ENCODE assay signal across 10 cellular contexts in genomic region chr14:71539660-71540285, GRCh38.
DNase-seq lines count a peak whose midpoint lies in the region; ATAC-seq and TF ChIP-seq lines count a peak whose summit lies in the region.
"Had no signal": no experiment of that assay in that cellular context is flagged by ENCODE, and none has a peak within 500 bp of the region (broad histone marks: within the 10 kb centered on the region; RNA-seq: fewer than 3 reads in every experiment).

No MANE protein-coding gene starts in this region.

- H3K27me3 ChIP-seq in A673 (replicated peaks; ENCODE audit: insufficient read depth, low read depth, low read length, poor library complexity) (no peaks in the 10 kb centered on the region), IMR-90 (ENCODE audit: control insufficient read depth, insufficient read depth, low read length) (no peaks in the 10 kb centered on the region)
- H3K27me3 ChIP-seq: right lobe of liver had no signal

- no peaks in the 10 kb centered on the region; the same call in none of the 2 replicates for H3K9me1 ChIP-seq in IMR-90 (ENCODE audit: insufficient read depth, low read length)

- H2BK20ac ChIP-seq in IMR-90 (ENCODE audit: low read depth, low read length), result no peak overlapping the region; the same call in 1 of the 2 replicates

- H4K20me1 ChIP-seq in IMR-90 (ENCODE audit: insufficient read depth, low read length), result peaks cover 12% of the 10 kb centered on the region; the same call in 1 of the 2 replicates

- H3K14ac ChIP-seq in IMR-90 (replicated peaks; ENCODE audit: low read depth, low read length), result 0 out of 2 replicates have a peak overlapping the region, but pooled peaks have one; percentile 31

- ATAC-seq in IMR-90 (ENCODE audit: low read depth), result no peak; the same call in 1 of the 2 replicates
- no peak for ATAC-seq in HG03159 (IDR thresholded peaks at IDR 0.05; ENCODE audit: unreplicated experiment)
- no peak for ATAC-seq in GM19463 (IDR thresholded peaks at IDR 0.05; ENCODE audit: unreplicated experiment)

- no peak overlapping the region for H3K18ac ChIP-seq in IMR-90 (ENCODE audit: low read depth, low read length)

- H4K91ac ChIP-seq in IMR-90 (ENCODE audit: insufficient read depth, low read depth, low read length), result no peak overlapping the region

- dilution Hi-C loops in IMR-90 (cut with HindIII; ENCODE audit: low sequenced_read_pairs, unreplicated experiment), result no loop called here

- no peak for TF ChIP-seq POLR2A in IMR-90 (IDR thresholded peaks at IDR 0.05; ENCODE audit: low read depth, low read length)

- no peaks in the 10 kb centered on the region for H3K36me3 ChIP-seq in A673 (ENCODE audit: insufficient read depth, low read length, poor library complexity, severe bottlenecking)
- no peaks in the 10 kb centered on the region for H3K36me3 ChIP-seq in IMR-90 (ENCODE audit: control insufficient read depth, insufficient read depth, low read length)
- no peaks in the 10 kb centered on the region for H3K36me3 ChIP-seq in mesodermal cell (ENCODE audit: control insufficient read depth, insufficient read depth, low read length)
- H3K36me3 ChIP-seq: right lobe of liver had no signal

- no peak overlapping the region for H2AFZ ChIP-seq in IMR-90 (replicated peaks; ENCODE audit: low read length, poor library complexity)

- peak overlapping the region; percentile 75 for H3K27ac ChIP-seq in A673 (ENCODE audit: low read depth, low read length, poor library complexity, severe bottlenecking)
- no peak overlapping the region for H3K27ac ChIP-seq in IMR-90 (ENCODE audit: insufficient read depth, low read length)
- H3K27ac ChIP-seq in caudate nucleus (ENCODE audit: low read depth, low read length), result peak overlapping the region; percentile 24
- peak overlapping the region; percentile 32 for H3K27ac ChIP-seq in mesodermal cell (ENCODE audit: low read depth, low read length, severe bottlenecking)
- H3K27ac ChIP-seq: right lobe of liver had no signal

- no peaks in the 10 kb centered on the region for H3K27me3 Mint-ChIP-seq in activated CD4-positive, alpha-beta T cell treated with anti-CD3 and anti-CD28 coated beads, Interleukin-2, amount 10 ng/mL, durations not matched to agents 24 days and 14 days

- no peak overlapping the region for H3K9ac ChIP-seq in IMR-90 (ENCODE audit: low read depth, low read length)

- H3K9me3 Mint-ChIP-seq in activated CD4-positive, alpha-beta T cell treated with anti-CD3 and anti-CD28 coated beads, Interleukin-2, amount 10 ng/mL, durations not matched to agents 24 days and 14 days, result no peaks in the 10 kb centered on the region
- H3K9me3 Mint-ChIP-seq: endodermal cell had no signal

- no peak overlapping the region for H4K5ac ChIP-seq in IMR-90 (ENCODE audit: low read depth, low read length)

- WGBS in IMR-90 (ENCODE audit: extremely low coverage in 2 of 2, insufficient read length in 1 of 2), 2 experiments, result no CpG with 5 or more reads among the region's 8 CpGs
- WGBS in mesodermal cell (ENCODE audit: insufficient coverage in 2 of 2), 2 experiments, result 86 to 94% methylated on average over 4 to 5 of the region's 8 CpGs

- H2BK15ac ChIP-seq in IMR-90 (ENCODE audit: low read depth, low read length), result no peak overlapping the region

- H3K36me3 Mint-ChIP-seq in activated CD4-positive, alpha-beta T cell treated with anti-CD3 and anti-CD28 coated beads, Interleukin-2, amount 10 ng/mL, durations not matched to agents 24 days and 14 days (ENCODE audit: low read depth), result peaks cover 3% of the 10 kb centered on the region

- H2AK9ac ChIP-seq in IMR-90 (replicated peaks; ENCODE audit: low read depth, low read length, poor library complexity), result no peak overlapping the region

- H2BK120ac ChIP-seq in IMR-90 (ENCODE audit: low read depth, low read length), result no peak overlapping the region

- H3K4me1 Mint-ChIP-seq in activated CD4-positive, alpha-beta T cell treated with anti-CD3 and anti-CD28 coated beads, Interleukin-2, amount 10 ng/mL, durations not matched to agents 24 days and 14 days, result peaks cover 24% of the 10 kb centered on the region

- H3K4me2 ChIP-seq in IMR-90 (ENCODE audit: low read depth, low read length), result peak overlapping the region; percentile 44; the same call in 1 of the 2 replicates

- DNase-seq in A673 (ENCODE audit: low spot score) (peak; percentile 81), IMR-90 (no peak), caudate nucleus (lab: John Stamatoyannopoulos, UW) (peak in 32 of 61 donors; percentile 2 to 61 (median 18)), OCI-M1 (lab: John Stamatoyannopoulos, UW) (no peak)
- no peak for DNase-seq in activated CD4-positive, alpha-beta T cell treated with anti-CD3 and anti-CD28 coated beads, Interleukin-2, amount 10 ng/mL, durations not matched to agents 24 days and 14 days
- DNase-seq: endodermal cell, right lobe of liver had no signal

- H3K56ac ChIP-seq in IMR-90 (ENCODE audit: extremely low read depth, insufficient read depth, low read length), result no peak overlapping the region

- H2BK5ac ChIP-seq in IMR-90 (ENCODE audit: low read depth, low read length, poor library complexity, severe bottlenecking), result no peak overlapping the region

- H3K4ac ChIP-seq in IMR-90 (ENCODE audit: low read depth, low read length), result 0 out of 2 replicates have a peak overlapping the region, but pooled peaks have one; percentile 6

- intact Hi-C loops in A673 (cut with micrococcal nuclease; ENCODE audit: unreplicated experiment) (no loop called here), IMR-90 (cut with micrococcal nuclease) (no loop called here)
- intact Hi-C loops in activated CD4-positive, alpha-beta T cell treated with anti-CD3 and anti-CD28 coated beads, Interleukin-2, amount 10 ng/mL, durations not matched to agents 24 days and 14 days (cut with micrococcal nuclease), result no loop called here

- H3K9me3 ChIP-seq in A673 (ENCODE audit: low read depth, low read length, poor library complexity, severe bottlenecking) (no peaks in the 10 kb centered on the region), IMR-90 (ENCODE audit: control insufficient read depth, insufficient read depth, low read length) (no peaks in the 10 kb centered on the region), mesodermal cell (ENCODE audit: control insufficient read depth, low read length) (no peaks in the 10 kb centered on the region)
- H3K9me3 ChIP-seq: right lobe of liver had no signal

- in situ Hi-C loops in IMR-90 (cut with MboI; ENCODE audit: low sequenced_read_pairs), result no loop called here

- H3K4me3 ChIP-seq in A673 (ENCODE audit: low read depth, low read length, poor library complexity, severe bottlenecking) (peak overlapping the region; percentile 4), IMR-90 (ENCODE audit: insufficient read depth, low read depth, low read length) (no peak overlapping the region), mesodermal cell (ENCODE audit: extremely low read depth, insufficient read depth, low read length, poor library complexity, severe bottlenecking) (no peak overlapping the region)
- H3K4me3 ChIP-seq: right lobe of liver had no signal

- H3K27ac Mint-ChIP-seq in activated CD4-positive, alpha-beta T cell treated with anti-CD3 and anti-CD28 coated beads, Interleukin-2, amount 10 ng/mL, durations not matched to agents 24 days and 14 days, result no peak overlapping the region
- H3K27ac Mint-ChIP-seq: endodermal cell had no signal

- peaks cover 31 to 39% of the 10 kb centered on the region in 2 experiments for H3K79me1 ChIP-seq in IMR-90 (ENCODE audit: low read depth in 1 of 2, low read length in 2 of 2)

- CTCF ChIA-PET in A673 (lab: Charles Lee) (interaction anchor here (0.9 kb wide), 1 partner anchor 213 kb away, joined by 4 read pairs; no protein-coding TSS in a partner anchor), IMR-90 (lab: Yijun Ruan, JAX) (no interaction called here)

- POLR2A ChIA-PET in A673 (lab: Charles Lee; ENCODE audit: low non-redundant PET), result no interaction called here
- POLR2A ChIA-PET in IMR-90 (lab: Charles Lee; ENCODE audit: unreplicated experiment), result interaction anchor here (0.6 kb wide), 1 partner anchor 19 kb away, joined by 4 read pairs; no protein-coding TSS in a partner anchor

- H3K23ac ChIP-seq in IMR-90 (ENCODE audit: low read depth, low read length), result peak overlapping the region; percentile 41; the same call in 1 of the 2 replicates

- no peak overlapping the region; the same call in 1 of the 2 replicates for H2AK5ac ChIP-seq in IMR-90 (ENCODE audit: low read depth, low read length)

- H3K4me3 Mint-ChIP-seq in activated CD4-positive, alpha-beta T cell treated with anti-CD3 and anti-CD28 coated beads, Interleukin-2, amount 10 ng/mL, durations not matched to agents 24 days and 14 days, result no peak overlapping the region
- H3K4me3 Mint-ChIP-seq: endodermal cell had no signal

- BruUV-seq in A673 (replicated peaks; lab: Mats Ljungman, UMichigan) (no TSS peak), IMR-90 (replicated peaks; lab: Mats Ljungman, UMichigan) (no TSS peak)

- peaks cover 67% of the 10 kb centered on the region for H3K4me1 ChIP-seq in A673 (ENCODE audit: insufficient read depth, low read length, poor library complexity, severe bottlenecking)
- H3K4me1 ChIP-seq in IMR-90 (ENCODE audit: control insufficient read depth, insufficient read depth, low read length), result peaks cover 13% of the 10 kb centered on the region
- H3K4me1 ChIP-seq in mesodermal cell (ENCODE audit: control insufficient read depth, insufficient read depth, low read length, poor library complexity, severe bottlenecking), result peaks cover 12% of the 10 kb centered on the region

- peak overlapping the region; percentile 4 to 34; a peak in 1 of 4 replicates for H4K8ac ChIP-seq in IMR-90 (ENCODE audit: low read depth in 2 of 2, low read length in 2 of 2)

- TF ChIP-seq CTCF in A673 (conservative IDR thresholded peaks at IDR 0.05; ENCODE audit: low read depth, low read length), result no peak
- TF ChIP-seq CTCF in IMR-90 (conservative IDR thresholded peaks at IDR 0.05; ENCODE audit: low read depth, low read length), result no peak

- no peak for TF ChIP-seq RAD21 in IMR-90 (IDR thresholded peaks at IDR 0.05; ENCODE audit: low read length)

TF ChIP-seq in IMR-90, 13 proteins besides CTCF, POLR2A, EP300 and RAD21:
- TF ChIP-seq NFE2L2 (IDR thresholded peaks at IDR 0.05; ENCODE audit: low read depth, low read length), result no peak
- TF ChIP-seq CEBPB (IDR thresholded peaks at IDR 0.05; ENCODE audit: low read depth, low read length), result no peak
- TF ChIP-seq BHLHE40 (IDR thresholded peaks at IDR 0.05; ENCODE audit: low read depth, low read length), result no peak

Comparison
In these comparisons a context has a peak if more than half of its experiments do, and no peak if none do; other contexts are left out.
1. DNase-seq: peak in A673 (single experiment) and caudate nucleus (32 of 61); none in IMR-90 (single experiment), activated CD4-positive, alpha-beta T cell treated with anti-CD3 and anti-CD28 coated beads, Interleukin-2, amount 10 ng/mL, durations not matched to agents 24 days and 14 days (single experiment) and OCI-M1 (single experiment).